In genomic region chr7:135486258-135486657, GRCh38 we compare ENCODE assay signal across 24 cellular contexts. TPM values are rescaled to one million over a fixed set of nuclear protein-coding genes. Genes with fewer than 3 reads are reported as not detected.
DNase-seq lines count a peak whose midpoint lies in the region; ATAC-seq and TF ChIP-seq lines count a peak whose summit lies in the region.
"Had no signal": no experiment of that assay in that cellular context is flagged by ENCODE, and none has a peak within 500 bp of the region (broad histone marks: within the 10 kb centered on the region; RNA-seq: fewer than 3 reads in every experiment).

No MANE protein-coding gene starts in this region.

- peaks cover 2% of the 10 kb centered on the region for H3K36me3 Mint-ChIP-seq in chondrocyte (ENCODE audit: low read depth)

- no peak overlapping the region for H2BK120ac ChIP-seq in mesenchymal stem cell (ENCODE audit: low read depth, low read length)

- H3F3A ChIP-seq in SK-N-SH (replicated peaks; ENCODE audit: insufficient read depth) (peaks cover 16% of the 10 kb centered on the region), GM23248 (ENCODE audit: insufficient read depth) (peaks cover 23% of the 10 kb centered on the region)

- H3K79me2 ChIP-seq in SK-N-SH (ENCODE audit: insufficient read depth) (peaks cover 93% of the 10 kb centered on the region), GM23248 (ENCODE audit: insufficient read depth) (peaks cover 100% of the 10 kb centered on the region)

- no peak overlapping the region for H4K8ac ChIP-seq in mesenchymal stem cell (ENCODE audit: low read length)

- H3K27me3 Mint-ChIP-seq in chondrocyte (ENCODE audit: low read depth) = no peaks in the 10 kb centered on the region
- H3K27me3 Mint-ChIP-seq: naive thymus-derived CD8-positive, alpha-beta T cell had no signal

- 82% methylated on average over 3 of the region's 3 CpGs for WGBS in SK-N-SH (ENCODE audit: low lambda C conversion rate)
- 45 to 48% methylated on average over 3 of the region's 3 CpGs for WGBS in GM23248 (ENCODE audit: low coverage in 1 of 2, low lambda C conversion rate in 2 of 2, missing lambda C conversion rate in 2 of 2), 2 experiments
- WGBS in mesenchymal stem cell = 98% methylated on average over 2 of the region's 3 CpGs

- CTCF ChIA-PET in SK-N-SH (lab: Yijun Ruan, JAX) = no interaction called here

- no peak for TF ChIP-seq RAD21 in SK-N-SH (IDR thresholded peaks at IDR 0.05; ENCODE audit: low read length)

- no peak overlapping the region for H2AK5ac ChIP-seq in mesenchymal stem cell (ENCODE audit: low read length, severe bottlenecking)

- H3K27ac Mint-ChIP-seq in chondrocyte (ENCODE audit: unreplicated experiment) = peak overlapping the region; percentile 63

- ATAC-seq in SK-N-SH treated with all-trans-retinoic acid at 6 μM for 48 hours = peak; percentile 12; the same call in 1 of the 3 replicates
- no peak for ATAC-seq in HG03280 (IDR thresholded peaks at IDR 0.05; ENCODE audit: unreplicated experiment)
- ATAC-seq: left cardiac atrium; naive thymus-derived CD8-positive, alpha-beta T cell; pancreas; right cardiac atrium had no signal

- H3K9me3 Mint-ChIP-seq in chondrocyte (ENCODE audit: low read depth) = no peaks in the 10 kb centered on the region
- H3K9me3 Mint-ChIP-seq: naive thymus-derived CD8-positive, alpha-beta T cell had no signal

- H3K4ac ChIP-seq in mesenchymal stem cell (ENCODE audit: low read depth in 1 of 2, low read length in 2 of 2) = no peak overlapping the region

- DNase-seq in SK-N-SH (no peak), GM23248 (peak; percentile 69), chondrocyte (ENCODE audit: low spot score) (no peak), mesenchymal stem cell (no peak), middle frontal gyrus (ENCODE audit: extremely low spot score, low spot score) (no peak), SHP77 (lab: John Stamatoyannopoulos, UW) (no peak)
- DNase-seq: activated CD4-positive, alpha-beta T cell treated with anti-CD3 and anti-CD28 coated beads, Interleukin-2, amount 50 U/mL, for 4 hours; activated gamma-delta T cell treated with Interleukin-2 at 50 U/mL for 16 hours; BE2C; Calu3; effector CD8-positive, alpha-beta T cell; glutamatergic neuron; GOT3; left cardiac atrium; mesendoderm; naive thymus-derived CD8-positive, alpha-beta T cell; NCI-H1417; NCI-H524; pancreas; right cardiac atrium; stimulated activated CD4-positive, alpha-beta T cell treated with anti-CD3 and anti-CD28 coated beads, Interleukin-12 subunit alpha, Interleukin-12 subunit beta, amount 100 ng/mL, for 4 hours had no signal

- peaks cover 18% of the 10 kb centered on the region for H3K79me1 ChIP-seq in mesenchymal stem cell (replicated peaks; ENCODE audit: low read length, poor library complexity, severe bottlenecking)

- no peak overlapping the region for H2AFZ ChIP-seq in SK-N-SH (ENCODE audit: low read depth)
- no peak overlapping the region for H2AFZ ChIP-seq in GM23248
- H2AFZ ChIP-seq in mesenchymal stem cell (ENCODE audit: low read depth, low read length) = no peak overlapping the region

- H3K4me2 ChIP-seq in SK-N-SH = no peak overlapping the region
- H3K4me2 ChIP-seq in GM23248 (ENCODE audit: unreplicated experiment) = peak overlapping the region; percentile 48
- no peak overlapping the region for H3K4me2 ChIP-seq in mesenchymal stem cell (ENCODE audit: low read length, poor library complexity, severe bottlenecking)

- H3K18ac ChIP-seq in mesenchymal stem cell (ENCODE audit: low read depth in 1 of 2, low read length in 2 of 2) = no peak overlapping the region

- TF ChIP-seq CTCF in SK-N-SH (IDR thresholded peaks at IDR 0.05) (no peak), chondrocyte (IDR thresholded peaks at IDR 0.05) (no peak)

- no peak overlapping the region for H2BK5ac ChIP-seq in mesenchymal stem cell (ENCODE audit: low read depth, low read length, poor library complexity, severe bottlenecking)

- H4K20me1 ChIP-seq in SK-N-SH (ENCODE audit: insufficient read depth) (peaks cover 38% of the 10 kb centered on the region), GM23248 (ENCODE audit: insufficient read depth) (peaks cover 9% of the 10 kb centered on the region; the same call in 1 of the 2 replicates)

- no peak overlapping the region for H3K4me3 ChIP-seq in SK-N-SH (ENCODE audit: low read depth in 2 of 2, low read length in 1 of 2)
- H3K4me3 ChIP-seq in GM23248 = peak overlapping the region; percentile 22; the same call in 1 of the 2 replicates
- H3K4me3 ChIP-seq in mesenchymal stem cell (ENCODE audit: insufficient read depth in 1 of 2, low read depth in 1 of 2, low read length in 2 of 2) = no peak overlapping the region
- H3K4me3 ChIP-seq: pancreas had no signal

- POLR2A ChIA-PET in SK-N-SH (lab: Yijun Ruan, JAX) = no interaction called here

- H3K14ac ChIP-seq in mesenchymal stem cell (ENCODE audit: low read length in 2 of 2) = no peak overlapping the region

- H3K23ac ChIP-seq in mesenchymal stem cell (ENCODE audit: low read length in 2 of 2) = no peak overlapping the region

- no peak overlapping the region for H3K4me3 Mint-ChIP-seq in chondrocyte (ENCODE audit: unreplicated experiment)

- H3K27me3 ChIP-seq in SK-N-SH (ENCODE audit: insufficient read depth) (no peaks in the 10 kb centered on the region), GM23248 (replicated peaks; ENCODE audit: insufficient read depth) (no peaks in the 10 kb centered on the region), mesenchymal stem cell (ENCODE audit: control insufficient read depth in 1 of 2, insufficient read depth in 1 of 2, low read length in 2 of 2) (no peaks in the 10 kb centered on the region)
- H3K27me3 ChIP-seq: BE2C, pancreas had no signal

- no peak for TF ChIP-seq EP300 in SK-N-SH (IDR thresholded peaks at IDR 0.05; ENCODE audit: borderline replicate concordance in 1 of 2, low read depth in 1 of 2, low read length in 1 of 2)

- H3K4me1 Mint-ChIP-seq in chondrocyte (ENCODE audit: low read depth) = peaks cover 21% of the 10 kb centered on the region

- no peak overlapping the region for H4K91ac ChIP-seq in mesenchymal stem cell (ENCODE audit: low read length)

- peaks cover 0 to 11% of the 10 kb centered on the region in 2 experiments; a peak in 1 of 4 replicates for H3K4me1 ChIP-seq in SK-N-SH (ENCODE audit: control insufficient read depth in 1 of 2, insufficient read depth in 2 of 2, low read depth in 1 of 2, low read length in 1 of 2)
- H3K4me1 ChIP-seq in GM23248 (ENCODE audit: insufficient read depth) = peaks cover 25% of the 10 kb centered on the region
- H3K4me1 ChIP-seq in mesenchymal stem cell (ENCODE audit: control insufficient read depth, insufficient read depth, low read depth, low read length) = peaks cover 2% of the 10 kb centered on the region

- H3K9ac ChIP-seq in SK-N-SH (no peak overlapping the region), GM23248 (0 out of 2 replicates have a peak overlapping the region, but pooled peaks have one; percentile 20), mesenchymal stem cell (ENCODE audit: low read length) (peak overlapping the region; percentile 48)

- no peak overlapping the region for H2BK15ac ChIP-seq in mesenchymal stem cell (ENCODE audit: low read depth, poor library complexity, severe bottlenecking)

- H3K9me2 ChIP-seq in SK-N-SH (no peaks in the 10 kb centered on the region), GM23248 (ENCODE audit: insufficient read depth) (no peaks in the 10 kb centered on the region)

- in situ Hi-C loops in GM23248 (cut with MboI) = no loop called here

- no peak overlapping the region for H3K27ac ChIP-seq in SK-N-SH (ENCODE audit: low read depth in 2 of 2, low read length in 1 of 2)
- H3K27ac ChIP-seq in GM23248 = peak overlapping the region; percentile 63
- no peak overlapping the region for H3K27ac ChIP-seq in mesenchymal stem cell (ENCODE audit: low read length, poor library complexity, severe bottlenecking)
- H3K27ac ChIP-seq: 22Rv1, pancreas had no signal

- no peak overlapping the region for H2BK12ac ChIP-seq in mesenchymal stem cell (ENCODE audit: low read length in 2 of 2)

- peaks cover 0 to 6% of the 10 kb centered on the region in 2 experiments for H3K36me3 ChIP-seq in SK-N-SH (replicated peaks in 1 of 2; ENCODE audit: control insufficient read depth in 1 of 2, insufficient read depth in 2 of 2, low read length in 1 of 2)
- H3K36me3 ChIP-seq in GM23248 (ENCODE audit: low read depth) = no peaks in the 10 kb centered on the region
- H3K36me3 ChIP-seq in mesenchymal stem cell (ENCODE audit: control insufficient read depth in 1 of 2, insufficient read depth in 2 of 2, low read depth in 1 of 2, low read length in 2 of 2) = no peaks in the 10 kb centered on the region
- H3K36me3 ChIP-seq: pancreas had no signal

- H3K9me3 ChIP-seq in SK-N-SH (no peaks in the 10 kb centered on the region), GM23248 (ENCODE audit: low read depth) (no peaks in the 10 kb centered on the region), mesenchymal stem cell (ENCODE audit: control insufficient read depth, low read length) (no peaks in the 10 kb centered on the region)
- H3K9me3 ChIP-seq: BE2C, pancreas had no signal

TF ChIP-seq in SK-N-SH treated with all-trans-retinoic acid at 6 μM for 48 hours, 23 proteins besides CTCF, POLR2A, EP300 and RAD21 (continues in another document):
- TF ChIP-seq ZNF8 (CRISPR knock-in tag; IDR thresholded peaks at IDR 0.05) (no peak), ESRRG (CRISPR knock-in tag; IDR thresholded peaks at IDR 0.05) (no peak), TOX (CRISPR knock-in tag; IDR thresholded peaks at IDR 0.05; ENCODE audit: borderline replicate concordance) (no peak), ZFP30 (CRISPR knock-in tag; IDR thresholded peaks at IDR 0.05) (no peak)

TF ChIP-seq in SK-N-SH, 30 proteins besides CTCF, POLR2A, EP300 and RAD21 (continues in another document):
- TF ChIP-seq EZH2phosphoT487 (IDR thresholded peaks at IDR 0.05; ENCODE audit: borderline replicate concordance, low read depth) = no peak
- TF ChIP-seq POLR2AphosphoS5 (IDR thresholded peaks at IDR 0.05; ENCODE audit: low read depth, low read length) = no peak
- no peak for TF ChIP-seq MAX (IDR thresholded peaks at IDR 0.05; ENCODE audit: low read depth)
- TF ChIP-seq YY1 (IDR thresholded peaks at IDR 0.05; ENCODE audit: low read depth) = no peak
- no peak for TF ChIP-seq CHD2 (IDR thresholded peaks at IDR 0.05; ENCODE audit: low read length, partially characterized antibody)

RNA-seq across cellular contexts. Expression of gene CNOT4, which starts 23.6 kb away (rescaled TPM):
- polyA plus RNA-seq in SK-N-SH (2012; rRNA removed) = 8.0 and 9.3 TPM in 2 replicates
- 7.4 and 7.5 TPM in 2 replicates for polyA plus RNA-seq in SK-N-SH (2012; cell fraction: cytosol; rRNA removed)
- 5.9 and 13.7 TPM in 2 replicates for polyA plus RNA-seq in SK-N-SH (2012; cell fraction: nucleus; rRNA removed)
- 6.7 and 9.1 TPM in 2 replicates for total RNA-seq in GM23248 (2014; rRNA removed; shearing (Covaris generic))
- polyA plus RNA-seq in GM23248 (2016; fragmentation: Nextera tagmentation; extraction: Ambion mirVana) = 18.2 and 18.4 TPM in 2 replicates
- 16.6 to 25.4 TPM (median 17.8 TPM) in 3 replicates for total RNA-seq in chondrocyte
- 21.2 TPM for polyA plus RNA-seq in mesenchymal stem cell (2013, experiment 1 of 2)
- polyA plus RNA-seq in mesenchymal stem cell (2013, experiment 2 of 2) = 19.9 TPM
